11 cellular contexts compared by ENCODE assay signal in genomic region chrX:46618947-46619346, GRCh38.
"Had no signal": no experiment of that assay in that cellular context is flagged by ENCODE, and none has a peak within 500 bp of the region (broad histone marks: within the 10 kb centered on the region; RNA-seq: fewer than 3 reads in every experiment).

No MANE protein-coding gene starts in this region.

- H3K27ac Mint-ChIP-seq: GM23338, H9, HFFc6 had no signal

- ATAC-seq: GM23338, HepG2 had no signal

- H3K4me3 Mint-ChIP-seq: GM23338, H9, HFFc6 had no signal

- FAIRE-seq: H1, H54, HepG2 had no signal

- H3K27ac ChIP-seq: HL-60, KMS-11 had no signal

- H3K4me2 ChIP-seq: GM23338, KMS-11 had no signal

- H3K27me3 Mint-ChIP-seq: IgD-negative memory B cell had no signal

- DNase-seq: H9, HCEC 1CT, HFFc6, KBM-7 had no signal

- H2AFZ ChIP-seq: GM23338 had no signal

- H3K9ac ChIP-seq: KMS-11 had no signal

- H3K4me3 ChIP-seq: GM23338 had no signal

- H3K4me1 Mint-ChIP-seq: IgD-negative memory B cell had no signal

- H3K9me3 Mint-ChIP-seq: HFFc6 had no signal
